ENCODE assay signal across 37 cellular contexts in the genomic region with DNA sequence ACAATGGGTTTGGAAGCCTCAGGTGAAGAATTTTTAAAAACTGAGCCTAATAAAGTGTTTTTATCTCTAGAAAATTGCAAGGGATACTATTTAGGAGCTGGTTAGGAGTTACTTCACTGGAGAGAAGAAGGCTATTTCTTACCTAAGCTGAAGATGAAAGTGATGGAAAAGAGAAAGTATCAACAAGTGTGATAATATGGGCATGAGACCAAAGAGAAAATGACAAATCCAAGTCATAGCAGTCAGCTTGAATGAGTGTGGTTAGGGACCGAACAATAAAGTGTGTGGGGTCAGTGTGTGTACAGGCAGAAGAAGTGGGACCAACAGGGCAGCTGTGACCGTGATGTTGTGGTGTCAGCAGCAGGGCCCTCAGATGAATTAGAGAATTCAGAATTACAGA. TPM values are rescaled to one million over a fixed set of nuclear protein-coding genes. Genes with fewer than 3 reads are reported as not detected.
"Had no signal": no experiment of that assay in that cellular context is flagged by ENCODE, and none has a peak within 500 bp of the region (broad histone marks: within the 10 kb centered on the region; RNA-seq: fewer than 3 reads in every experiment).

No MANE protein-coding gene starts in this region.

- H3K36me3 ChIP-seq: adrenal gland, brain microvascular endothelial cell, breast epithelium had no signal

- ATAC-seq: activated CD8-positive, alpha-beta T cell treated with anti-CD3 and anti-CD28 coated beads for 36 hours; activated naive CD4-positive, alpha-beta T cell treated with anti-CD3 and anti-CD28 coated beads, Interleukin-2, amount 50 U/mL, for 72 hours; activated T-cell treated with anti-CD3 and anti-CD28 coated beads, Interleukin-2, amount 50 U/mL, for 4 hours; activated T-cell treated with anti-CD3 and anti-CD28 coated beads, Interleukin-2, amount 50 U/mL, for 72 hours; activated T-helper 17 cell treated with anti-CD3 and anti-CD28 coated beads, Interleukin-2, amount 50 U/mL, for 72 hours; body of pancreas had no signal

- H3K4me3 ChIP-seq: adrenal gland, body of pancreas, breast epithelium had no signal

- DNase-seq: activated B cell treated with CpG ODN at 0.5 μM for 24 hours; activated CD4-positive, alpha-beta memory T cell treated with anti-CD3 and anti-CD28 coated beads for 36 hours; activated CD4-positive, alpha-beta T cell treated with anti-CD3 and anti-CD28 coated beads for 4 hours; activated CD4-positive, alpha-beta T cell treated with anti-CD3 and anti-CD28 coated beads, Interleukin-2, amount 10 ng/mL, durations not matched to agents 24 days and 14 days; activated CD4-positive, alpha-beta T cell treated with anti-CD3 and anti-CD28 coated beads, Interleukin-2, amount 50 U/mL, for 1 hour; activated CD4-positive, alpha-beta T cell treated with anti-CD3 and anti-CD28 coated beads, Interleukin-2, amount 50 U/mL, for 4 hours; activated CD4-positive, CD25-positive, alpha-beta regulatory T cell treated with anti-CD3 and anti-CD28 coated beads, Interleukin-2, amount 50 U/mL, for 72 hours; activated CD8-positive, alpha-beta memory T cell treated with anti-CD3 and anti-CD28 coated beads, Interleukin-2, amount 50 U/mL, for 4 hours; activated CD8-positive, alpha-beta T cell treated with anti-CD3 and anti-CD28 coated beads for 36 hours; activated effector memory CD4-positive, alpha-beta T cell treated with anti-CD3 and anti-CD28 coated beads, Interleukin-2, amount 50 U/mL, for 16 hours; activated gamma-delta T cell treated with Interleukin-2 at 50 U/mL for 16 hours; activated naive CD4-positive, alpha-beta T cell; activated naive CD4-positive, alpha-beta T cell treated with anti-CD3 and anti-CD28 coated beads for 36 hours; activated naive CD4-positive, alpha-beta T cell treated with anti-CD3 and anti-CD28 coated beads, Interleukin-2, amount 50 U/mL, for 16 hours; activated naive CD8-positive, alpha-beta T cell treated with anti-CD3 and anti-CD28 coated beads for 36 hours; activated T-cell treated with anti-CD3 and anti-CD28 coated beads for 4 hours; activated T-cell treated with anti-CD3 and anti-CD28 coated beads, Interleukin-2, amount 50 U/mL, for 1 hour; activated T-cell treated with anti-CD3 and anti-CD28 coated beads, Interleukin-2, amount 50 U/mL, for 4 hours; activated T-cell treated with anti-CD3 and anti-CD28 coated beads, Interleukin-2, amount 50 U/mL, for 72 hours; adrenal gland; amniotic stem cell; aorta; body of pancreas; brain microvascular endothelial cell; central memory CD4-positive, alpha-beta T cell; T-helper 1 cell; T-helper 2 cell; T-helper 9 cell had no signal

- H3K4me1 Mint-ChIP-seq: activated B cell treated with CpG ODN at 0.5 μM for 24 hours; activated CD4-positive, alpha-beta T cell treated with anti-CD3 and anti-CD28 coated beads, Interleukin-2, amount 10 ng/mL, durations not matched to agents 24 days and 14 days; activated naive CD8-positive, alpha-beta T cell treated with anti-CD3 and anti-CD28 coated beads for 36 hours; activated T-helper 17 cell treated with anti-CD3 and anti-CD28 coated beads, Interleukin-2, amount 50 U/mL, for 72 hours had no signal

- H3K36me3 Mint-ChIP-seq: activated CD4-positive, alpha-beta memory T cell treated with anti-CD3 and anti-CD28 coated beads for 36 hours; activated naive CD8-positive, alpha-beta T cell treated with anti-CD3 and anti-CD28 coated beads for 36 hours had no signal

- H3K4me3 Mint-ChIP-seq: activated B cell treated with CpG ODN at 0.5 μM for 24 hours; activated CD4-positive, alpha-beta memory T cell treated with anti-CD3 and anti-CD28 coated beads for 36 hours; activated CD4-positive, alpha-beta T cell treated with anti-CD3 and anti-CD28 coated beads, Interleukin-2, amount 10 ng/mL, durations not matched to agents 24 days and 14 days; activated CD8-positive, alpha-beta T cell treated with anti-CD3 and anti-CD28 coated beads for 36 hours; activated naive CD4-positive, alpha-beta T cell treated with anti-CD3 and anti-CD28 coated beads for 36 hours; activated naive CD8-positive, alpha-beta T cell treated with anti-CD3 and anti-CD28 coated beads for 36 hours; activated T-cell treated with anti-CD3 and anti-CD28 coated beads, Interleukin-2, amount 50 U/mL, for 4 hours; activated T-cell treated with anti-CD3 and anti-CD28 coated beads, Interleukin-2, amount 50 U/mL, for 72 hours; activated T-helper 1 cell treated with anti-CD3 and anti-CD28 coated beads, Interleukin-12 subunit alpha, Interleukin-12 subunit beta, Interleukin-2, Interleukin-4 antibody, amounts not matched to agents 30 ng/mL and 10 ng/mL and 1 ng/mL, durations not matched to agents 14 hours and 24 hours and 36 hours; activated T-helper 17 cell treated with anti-CD3 and anti-CD28 coated beads, Interleukin-2, amount 50 U/mL, for 72 hours; T-helper 1 cell treated with Interleukin-12 subunit alpha and Interleukin-12 subunit beta and Interleukin-4 antibody, amounts not matched to agents 30 μg/mL and 1 μg/mL, for 36 hours; T-helper 2 cell treated with Interferon-gamma antibody and Interleukin-4, amounts not matched to agents 5 μg/mL and 100 μg/mL, for 36 hours had no signal

- H3K27ac ChIP-seq: adrenal gland, body of pancreas, brain microvascular endothelial cell, breast epithelium, VCaP had no signal

- H3K27me3 ChIP-seq: adrenal gland, body of pancreas, brain microvascular endothelial cell, breast epithelium had no signal

- H3K27me3 Mint-ChIP-seq: activated B cell treated with CpG ODN at 0.5 μM for 24 hours; activated CD4-positive, alpha-beta T cell treated with anti-CD3 and anti-CD28 coated beads, Interleukin-2, amount 10 ng/mL, durations not matched to agents 24 days and 14 days had no signal

- H3K9me3 Mint-ChIP-seq: activated CD4-positive, alpha-beta T cell treated with anti-CD3 and anti-CD28 coated beads, Interleukin-2, amount 10 ng/mL, durations not matched to agents 24 days and 14 days had no signal

- H3K9me3 ChIP-seq: adrenal gland, body of pancreas, breast epithelium had no signal

- H3K27ac Mint-ChIP-seq: activated B cell treated with CpG ODN at 0.5 μM for 24 hours; activated CD4-positive, alpha-beta memory T cell treated with anti-CD3 and anti-CD28 coated beads for 36 hours; activated CD4-positive, alpha-beta T cell treated with anti-CD3 and anti-CD28 coated beads, Interleukin-2, amount 10 ng/mL, durations not matched to agents 24 days and 14 days; activated CD8-positive, alpha-beta T cell treated with anti-CD3 and anti-CD28 coated beads for 36 hours; activated naive CD4-positive, alpha-beta T cell treated with anti-CD3 and anti-CD28 coated beads for 36 hours; activated naive CD4-positive, alpha-beta T cell treated with anti-CD3 and anti-CD28 coated beads, Interleukin-2, amount 50 U/mL, for 72 hours; activated naive CD8-positive, alpha-beta T cell treated with anti-CD3 and anti-CD28 coated beads for 36 hours; activated T-cell treated with anti-CD3 and anti-CD28 coated beads, Interleukin-2, amount 50 U/mL, for 72 hours; activated T-helper 1 cell treated with anti-CD3 and anti-CD28 coated beads, Interleukin-12 subunit alpha, Interleukin-12 subunit beta, Interleukin-2, Interleukin-4 antibody, amounts not matched to agents 30 ng/mL and 10 ng/mL and 1 ng/mL, durations not matched to agents 14 hours and 24 hours and 36 hours; activated T-helper 17 cell treated with anti-CD3 and anti-CD28 coated beads, Interleukin-2, amount 50 U/mL, for 72 hours; T-helper 1 cell treated with Interleukin-12 subunit alpha and Interleukin-12 subunit beta and Interleukin-4 antibody, amounts not matched to agents 30 μg/mL and 1 μg/mL, for 36 hours; T-helper 2 cell treated with Interferon-gamma antibody and Interleukin-4, amounts not matched to agents 5 μg/mL and 100 μg/mL, for 36 hours had no signal

- H3K4me1 ChIP-seq: adrenal gland, body of pancreas, breast epithelium had no signal

RNA-seq across cellular contexts. Expression of a gene that starts 24.2 kb away (rescaled TPM):
- total RNA-seq: activated B cell treated with CpG ODN at 0.5 μM for 24 hours; activated CD4-positive, alpha-beta memory T cell treated with anti-CD3 and anti-CD28 coated beads for 36 hours; activated CD4-positive, alpha-beta T cell treated with anti-CD3 and anti-CD28 coated beads, Interleukin-2, amount 10 ng/mL, durations not matched to agents 24 days and 14 days; activated CD8-positive, alpha-beta memory T cell treated with anti-CD3 and anti-CD28 coated beads for 36 hours; activated CD8-positive, alpha-beta T cell treated with anti-CD3 and anti-CD28 coated beads for 36 hours; activated naive CD4-positive, alpha-beta T cell treated with anti-CD3 and anti-CD28 coated beads for 36 hours; activated naive CD4-positive, alpha-beta T cell treated with anti-CD3 and anti-CD28 coated beads, Interleukin-2, amount 50 U/mL, for 72 hours; activated naive CD8-positive, alpha-beta T cell treated with anti-CD3 and anti-CD28 coated beads for 36 hours; activated T-cell treated with anti-CD3 and anti-CD28 coated beads, Interleukin-2, amount 50 U/mL, for 4 hours; activated T-cell treated with anti-CD3 and anti-CD28 coated beads, Interleukin-2, amount 50 U/mL, for 72 hours; activated T-helper 1 cell treated with anti-CD3 and anti-CD28 coated beads, Interleukin-12 subunit alpha, Interleukin-12 subunit beta, Interleukin-2, Interleukin-4 antibody, amounts not matched to agents 30 ng/mL and 10 ng/mL and 1 ng/mL, durations not matched to agents 14 hours and 24 hours and 36 hours; aorta; body of pancreas; breast epithelium; cardiac septum had no signal
- polyA plus RNA-seq: adrenal gland, aorta had no signal
